In genomic region chr7:2359610-2360009, GRCh38 we compare ENCODE assay signal across 1 cellular context.
TF ChIP-seq lines count a peak whose summit lies in the region.

No MANE protein-coding gene starts in this region.

TF ChIP-seq in GM12878, 131 proteins besides CTCF, POLR2A, EP300 and RAD21:
- TF ChIP-seq, protein P1, sequence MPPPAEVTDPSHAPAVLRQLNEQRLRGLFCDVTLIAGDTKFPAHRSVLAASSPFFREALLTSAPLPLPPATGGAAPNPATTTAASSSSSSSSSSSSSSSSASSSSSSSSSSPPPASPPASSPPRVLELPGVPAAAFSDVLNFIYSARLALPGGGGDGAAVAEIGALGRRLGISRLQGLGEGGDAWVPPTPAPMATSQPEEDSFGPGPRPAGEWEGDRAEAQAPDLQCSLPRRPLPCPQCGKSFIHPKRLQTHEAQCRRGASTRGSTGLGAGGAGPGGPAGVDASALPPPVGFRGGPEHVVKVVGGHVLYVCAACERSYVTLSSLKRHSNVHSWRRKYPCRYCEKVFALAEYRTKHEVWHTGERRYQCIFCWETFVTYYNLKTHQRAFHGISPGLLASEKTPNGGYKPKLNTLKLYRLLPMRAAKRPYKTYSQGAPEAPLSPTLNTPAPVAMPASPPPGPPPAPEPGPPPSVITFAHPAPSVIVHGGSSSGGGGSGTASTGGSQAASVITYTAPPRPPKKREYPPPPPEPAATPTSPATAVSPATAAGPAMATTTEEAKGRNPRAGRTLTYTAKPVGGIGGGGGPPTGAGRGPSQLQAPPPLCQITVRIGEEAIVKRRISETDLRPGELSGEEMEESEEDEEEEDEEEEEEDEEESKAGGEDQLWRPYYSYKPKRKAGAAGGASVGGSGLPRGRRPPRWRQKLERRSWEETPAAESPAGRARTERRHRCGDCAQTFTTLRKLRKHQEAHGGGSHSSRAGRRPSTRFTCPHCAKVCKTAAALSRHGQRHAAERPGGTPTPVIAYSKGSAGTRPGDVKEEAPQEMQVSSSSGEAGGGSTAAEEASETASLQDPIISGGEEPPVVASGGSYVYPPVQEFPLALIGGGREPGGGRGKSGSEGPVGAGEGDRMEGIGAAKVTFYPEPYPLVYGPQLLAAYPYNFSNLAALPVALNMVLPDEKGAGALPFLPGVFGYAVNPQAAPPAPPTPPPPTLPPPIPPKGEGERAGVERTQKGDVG (CRISPR knock-in tag; IDR thresholded peaks at IDR 0.05), result no peak
- TF ChIP-seq BMI1 (IDR thresholded peaks at IDR 0.05; ENCODE audit: borderline replicate concordance) (no peak), CBFB (IDR thresholded peaks at IDR 0.05; ENCODE audit: low read depth) (no peak), RAD51 (IDR thresholded peaks at IDR 0.05) (no peak)
